Comparison of ENCODE assay signal across 8 cellular contexts in genomic region chr9:111597852-111598729, GRCh38. TPM values are rescaled to one million over a fixed set of nuclear protein-coding genes. Genes with fewer than 3 reads are reported as not detected.
DNase-seq lines count a peak whose midpoint lies in the region; ATAC-seq lines count a peak whose summit lies in the region.

No MANE protein-coding gene starts in this region.

- DNase-seq in C1 segment of cervical spinal cord (lab: John Stamatoyannopoulos, UW), result peak in 9 of 14 donors; percentile 9 to 67 (median 21)
- peak; percentile 54 for DNase-seq in LHCN-M2 (ENCODE audit: low read depth)
- peak; percentile 24 to 46 (median 40) for DNase-seq in T-helper 1 cell
- DNase-seq in anterior cingulate cortex (lab: John Stamatoyannopoulos, UW), result peak in 47 of 58 donors; percentile 3 to 63 (median 28)
- peak; percentile 12 to 57 for DNase-seq in hippocampal formation (lab: John Stamatoyannopoulos, UW)
- peak; percentile 76 for DNase-seq in renal cortical epithelial cell (ENCODE audit: low read depth)

- peak; percentile 53 for ATAC-seq in GM19468 (IDR thresholded peaks at IDR 0.05; ENCODE audit: extremely low read depth, unreplicated experiment)
- ATAC-seq in GM21360 (IDR thresholded peaks at IDR 0.05; ENCODE audit: unreplicated experiment), result no peak

RNA-seq across cellular contexts. Expression of gene PTGR1, which starts 1.4 kb away (rescaled TPM):
- 82.7 and 89.7 TPM in 2 replicates for total RNA-seq in LHCN-M2 (2014; rRNA removed)
- 93.9 TPM for polyA plus RNA-seq in LHCN-M2 (2012)
- 106 and 167 TPM in 2 replicates for total RNA-seq in renal cortical epithelial cell

RNA-seq across cellular contexts. Expression of gene DNAJC25, which starts 33.0 kb away (rescaled TPM):
- total RNA-seq in LHCN-M2 (2014; rRNA removed), result 9.0 and 12.9 TPM in 2 replicates
- 4.2 TPM for polyA plus RNA-seq in LHCN-M2 (2012)
- total RNA-seq in renal cortical epithelial cell, result 12.2 and 20.2 TPM in 2 replicates

Comparison
In these comparisons a context has a peak if more than half of its experiments do, and no peak if none do; other contexts are left out.
1. DNase-seq: peak in every context shown above with its lines; median percentile 76 in renal cortical epithelial cell; 54 in LHCN-M2; 40 in T-helper 1 cell; 34 in hippocampal formation; 28 in anterior cingulate cortex; 21 in C1 segment of cervical spinal cord.